Comparison of ENCODE assay signal across 12 cellular contexts in the genomic region with DNA sequence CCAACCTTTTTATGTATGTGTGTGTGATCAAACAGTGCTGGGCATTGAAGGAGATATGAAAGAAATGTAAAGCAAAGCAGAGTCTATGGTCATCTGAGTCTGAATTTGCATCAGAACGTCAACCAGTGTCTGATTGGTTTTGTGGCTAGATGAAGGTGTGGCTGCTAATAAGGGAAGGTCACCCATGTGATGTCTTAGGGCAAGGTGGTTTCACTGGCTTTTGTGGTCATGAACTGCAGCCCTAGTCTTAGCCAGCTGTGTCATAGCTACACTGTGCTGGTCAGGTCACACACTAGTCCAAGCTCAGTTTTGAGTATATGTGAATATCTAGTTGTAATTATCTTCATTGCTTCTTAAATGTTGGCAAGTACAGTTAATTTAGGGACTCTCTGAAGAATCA.
DNase-seq lines count a peak whose midpoint lies in the region; ATAC-seq and TF ChIP-seq lines count a peak whose summit lies in the region.
"Had no signal": no experiment of that assay in that cellular context is flagged by ENCODE, and none has a peak within 500 bp of the region (broad histone marks: within the 10 kb centered on the region; RNA-seq: fewer than 3 reads in every experiment).

No MANE protein-coding gene starts in this region.

- H3K9me3 Mint-ChIP-seq in activated CD8-positive, alpha-beta T cell treated with anti-CD3 and anti-CD28 coated beads, Interleukin-2, amount 10 ng/mL, durations not matched to agents 7 days and 5 days (ENCODE audit: insufficient read depth): no peaks in the 10 kb centered on the region
- no peaks in the 10 kb centered on the region for H3K9me3 Mint-ChIP-seq in activated CD8-positive, alpha-beta T cell treated with anti-CD3 and anti-CD28 coated beads for 36 hours
- H3K9me3 Mint-ChIP-seq in stimulated activated effector memory CD8-positive, alpha-beta T cell treated with anti-CD3 and anti-CD28 coated beads, Interleukin-12 subunit alpha, Interleukin-12 subunit beta, amount 100 ng/mL, for 72 hours: no peaks in the 10 kb centered on the region
- H3K9me3 Mint-ChIP-seq in glutamatergic neuron (ENCODE audit: unreplicated experiment): peaks cover 2% of the 10 kb centered on the region
- no peaks in the 10 kb centered on the region for H3K9me3 Mint-ChIP-seq in T-helper 2 cell treated with Interferon-gamma antibody and Interleukin-4, amounts not matched to agents 5 μg/mL and 100 μg/mL, for 36 hours
- H3K9me3 Mint-ChIP-seq: memory B cell had no signal

- peak overlapping the region; percentile 5 for H3K27ac Mint-ChIP-seq in activated CD8-positive, alpha-beta T cell treated with anti-CD3 and anti-CD28 coated beads, Interleukin-2, amount 10 ng/mL, durations not matched to agents 7 days and 5 days
- no peak overlapping the region for H3K27ac Mint-ChIP-seq in activated CD8-positive, alpha-beta T cell treated with anti-CD3 and anti-CD28 coated beads for 36 hours
- no peak overlapping the region for H3K27ac Mint-ChIP-seq in stimulated activated effector memory CD8-positive, alpha-beta T cell treated with anti-CD3 and anti-CD28 coated beads, Interleukin-12 subunit alpha, Interleukin-12 subunit beta, amount 100 ng/mL, for 72 hours
- no peak overlapping the region for H3K27ac Mint-ChIP-seq in glutamatergic neuron (ENCODE audit: unreplicated experiment)
- H3K27ac Mint-ChIP-seq in T-helper 2 cell treated with Interferon-gamma antibody and Interleukin-4, amounts not matched to agents 5 μg/mL and 100 μg/mL, for 36 hours: no peak overlapping the region
- H3K27ac Mint-ChIP-seq: memory B cell had no signal

- no peak overlapping the region for H3K4me3 ChIP-seq in NB4 (ENCODE audit: low read depth, low read length)
- H3K4me3 ChIP-seq: A549 had no signal

- DNase-seq in activated CD8-positive, alpha-beta T cell treated with anti-CD3 and anti-CD28 coated beads, Interleukin-2, amount 10 ng/mL, durations not matched to agents 7 days and 5 days: no peak
- DNase-seq in activated CD8-positive, alpha-beta T cell treated with anti-CD3 and anti-CD28 coated beads for 36 hours: no peak
- DNase-seq in NB4 (ENCODE audit: low read depth) (peak; percentile 14), glutamatergic neuron (no peak)
- DNase-seq in stimulated activated effector memory CD8-positive, alpha-beta T cell treated with anti-CD3 and anti-CD28 coated beads, Interleukin-12 subunit alpha, Interleukin-12 subunit beta, amount 100 ng/mL, for 72 hours (ENCODE audit: low spot score in 2 of 2): peak in 1 of 2 donors; percentile 58
- DNase-seq in T-helper 2 cell treated with Interferon-gamma antibody and Interleukin-4, amounts not matched to agents 5 μg/mL and 100 μg/mL, for 36 hours (ENCODE audit: low spot score): no peak
- DNase-seq in stimulated activated naive CD4-positive, alpha-beta T cell treated with Interleukin-2 at 50 U/mL for 16 hours (lab: John Stamatoyannopoulos, UW): no peak
- DNase-seq: effector CD4-positive, alpha-beta T cell; NCI-H526 had no signal

- no peaks in the 10 kb centered on the region for H3K27me3 Mint-ChIP-seq in activated CD8-positive, alpha-beta T cell treated with anti-CD3 and anti-CD28 coated beads, Interleukin-2, amount 10 ng/mL, durations not matched to agents 7 days and 5 days (ENCODE audit: low read depth)
- H3K27me3 Mint-ChIP-seq in activated CD8-positive, alpha-beta T cell treated with anti-CD3 and anti-CD28 coated beads for 36 hours: no peaks in the 10 kb centered on the region
- H3K27me3 Mint-ChIP-seq in glutamatergic neuron (ENCODE audit: unreplicated experiment): no peaks in the 10 kb centered on the region
- no peaks in the 10 kb centered on the region for H3K27me3 Mint-ChIP-seq in T-helper 2 cell treated with Interferon-gamma antibody and Interleukin-4, amounts not matched to agents 5 μg/mL and 100 μg/mL, for 36 hours (ENCODE audit: low read depth)
- H3K27me3 Mint-ChIP-seq: memory B cell had no signal

- H3K4me1 Mint-ChIP-seq in activated CD8-positive, alpha-beta T cell treated with anti-CD3 and anti-CD28 coated beads, Interleukin-2, amount 10 ng/mL, durations not matched to agents 7 days and 5 days (ENCODE audit: low read depth): peaks cover 25% of the 10 kb centered on the region
- H3K4me1 Mint-ChIP-seq in activated CD8-positive, alpha-beta T cell treated with anti-CD3 and anti-CD28 coated beads for 36 hours (ENCODE audit: low read depth): peaks cover 9% of the 10 kb centered on the region
- peaks cover 10% of the 10 kb centered on the region for H3K4me1 Mint-ChIP-seq in stimulated activated effector memory CD8-positive, alpha-beta T cell treated with anti-CD3 and anti-CD28 coated beads, Interleukin-12 subunit alpha, Interleukin-12 subunit beta, amount 100 ng/mL, for 72 hours
- no peaks in the 10 kb centered on the region for H3K4me1 Mint-ChIP-seq in glutamatergic neuron (ENCODE audit: low read depth, unreplicated experiment)
- H3K4me1 Mint-ChIP-seq in T-helper 2 cell treated with Interferon-gamma antibody and Interleukin-4, amounts not matched to agents 5 μg/mL and 100 μg/mL, for 36 hours (ENCODE audit: low read depth): peaks cover 18% of the 10 kb centered on the region
- H3K4me1 Mint-ChIP-seq: memory B cell had no signal

- H3K36me3 Mint-ChIP-seq in activated CD8-positive, alpha-beta T cell treated with anti-CD3 and anti-CD28 coated beads, Interleukin-2, amount 10 ng/mL, durations not matched to agents 7 days and 5 days (ENCODE audit: low read depth): peaks cover 2% of the 10 kb centered on the region
- H3K36me3 Mint-ChIP-seq in activated CD8-positive, alpha-beta T cell treated with anti-CD3 and anti-CD28 coated beads for 36 hours (ENCODE audit: low read depth): peaks cover 11% of the 10 kb centered on the region
- peaks cover 8% of the 10 kb centered on the region for H3K36me3 Mint-ChIP-seq in stimulated activated effector memory CD8-positive, alpha-beta T cell treated with anti-CD3 and anti-CD28 coated beads, Interleukin-12 subunit alpha, Interleukin-12 subunit beta, amount 100 ng/mL, for 72 hours
- H3K36me3 Mint-ChIP-seq in glutamatergic neuron (ENCODE audit: unreplicated experiment): no peaks in the 10 kb centered on the region
- H3K36me3 Mint-ChIP-seq in T-helper 2 cell treated with Interferon-gamma antibody and Interleukin-4, amounts not matched to agents 5 μg/mL and 100 μg/mL, for 36 hours (ENCODE audit: low read depth): peaks cover 2% of the 10 kb centered on the region

- H3K4me3 Mint-ChIP-seq in activated CD8-positive, alpha-beta T cell treated with anti-CD3 and anti-CD28 coated beads, Interleukin-2, amount 10 ng/mL, durations not matched to agents 7 days and 5 days: no peak overlapping the region
- H3K4me3 Mint-ChIP-seq in activated CD8-positive, alpha-beta T cell treated with anti-CD3 and anti-CD28 coated beads for 36 hours: no peak overlapping the region
- H3K4me3 Mint-ChIP-seq in stimulated activated effector memory CD8-positive, alpha-beta T cell treated with anti-CD3 and anti-CD28 coated beads, Interleukin-12 subunit alpha, Interleukin-12 subunit beta, amount 100 ng/mL, for 72 hours: no peak overlapping the region
- H3K4me3 Mint-ChIP-seq in glutamatergic neuron (ENCODE audit: unreplicated experiment): no peak overlapping the region
- H3K4me3 Mint-ChIP-seq in T-helper 2 cell treated with Interferon-gamma antibody and Interleukin-4, amounts not matched to agents 5 μg/mL and 100 μg/mL, for 36 hours: no peak overlapping the region
- H3K4me3 Mint-ChIP-seq: memory B cell had no signal

- TF ChIP-seq CTCF in activated CD8-positive, alpha-beta T cell treated with anti-CD3 and anti-CD28 coated beads for 36 hours (IDR thresholded peaks at IDR 0.05): no peak
- TF ChIP-seq CTCF in NB4 (IDR thresholded peaks at IDR 0.05; ENCODE audit: low read depth, low read length) (no peak), glutamatergic neuron (IDR thresholded peaks at IDR 0.05; ENCODE audit: partially characterized antibody, unreplicated experiment) (no peak)

- TF ChIP-seq POLR2A in NB4 (IDR thresholded peaks at IDR 0.05; ENCODE audit: extremely low read depth, insufficient read length): no peak

- intact Hi-C loops in activated CD8-positive, alpha-beta T cell treated with anti-CD3 and anti-CD28 coated beads for 36 hours (cut with micrococcal nuclease): no loop called here

- ATAC-seq in activated CD8-positive, alpha-beta T cell treated with anti-CD3 and anti-CD28 coated beads, Interleukin-2, amount 10 ng/mL, durations not matched to agents 7 days and 5 days: no peak
- no peak for ATAC-seq in activated CD8-positive, alpha-beta T cell treated with anti-CD3 and anti-CD28 coated beads for 36 hours
- peak; percentile 86 for ATAC-seq in HG02840 (IDR thresholded peaks at IDR 0.05; ENCODE audit: low FRiP score, unreplicated experiment)
- ATAC-seq in stimulated activated effector memory CD8-positive, alpha-beta T cell treated with anti-CD3 and anti-CD28 coated beads, Interleukin-12 subunit alpha, Interleukin-12 subunit beta, amount 100 ng/mL, for 72 hours: peak; percentile 75
- ATAC-seq: A549 had no signal

- POLR2A ChIA-PET in activated CD8-positive, alpha-beta T cell treated with anti-CD3 and anti-CD28 coated beads, Interleukin-2, amount 10 ng/mL, durations not matched to agents 7 days and 5 days (lab: Charles Lee): no interaction called here
- POLR2A ChIA-PET in activated CD8-positive, alpha-beta T cell treated with anti-CD3 and anti-CD28 coated beads for 36 hours (lab: Charles Lee): no interaction called here

- CTCF ChIA-PET in activated CD8-positive, alpha-beta T cell treated with anti-CD3 and anti-CD28 coated beads, Interleukin-2, amount 10 ng/mL, durations not matched to agents 7 days and 5 days (lab: Charles Lee): interaction anchor here (1.0 to 1.9 kb wide), 2 partner anchors 165 to 167 kb away, joined by 5 read pairs; no protein-coding TSS in a partner anchor
- CTCF ChIA-PET in activated CD8-positive, alpha-beta T cell treated with anti-CD3 and anti-CD28 coated beads for 36 hours (lab: Charles Lee): interaction anchor here (1.2 kb wide), 1 partner anchor 31 kb away, joined by 4 read pairs; no protein-coding TSS in a partner anchor

Comparison
In these comparisons a context has a peak if more than half of its experiments do, and no peak if none do; other contexts are left out.
1. ATAC-seq: peak in HG02840 (single experiment) and stimulated activated effector memory CD8-positive, alpha-beta T cell treated with anti-CD3 and anti-CD28 coated beads, Interleukin-12 subunit alpha, Interleukin-12 subunit beta, amount 100 ng/mL, for 72 hours (single experiment); none in activated CD8-positive, alpha-beta T cell treated with anti-CD3 and anti-CD28 coated beads, Interleukin-2, amount 10 ng/mL, durations not matched to agents 7 days and 5 days (single experiment) and activated CD8-positive, alpha-beta T cell treated with anti-CD3 and anti-CD28 coated beads for 36 hours (single experiment).